ENCODE assay signal across 9 cellular contexts in genomic region chr2:42054657-42055430, GRCh38. TPM values are rescaled to one million over a fixed set of nuclear protein-coding genes. Genes with fewer than 3 reads are reported as not detected.
DNase-seq lines count a peak whose midpoint lies in the region; ATAC-seq and TF ChIP-seq lines count a peak whose summit lies in the region.
"Had no signal": no experiment of that assay in that cellular context is flagged by ENCODE, and none has a peak within 500 bp of the region (broad histone marks: within the 10 kb centered on the region; RNA-seq: fewer than 3 reads in every experiment).

No MANE protein-coding gene starts in this region.

- H3K27me3 ChIP-seq in heart left ventricle: peaks cover 0 to 2% (median 0%) of the 10 kb centered on the region in 9 donors
- no peaks in the 10 kb centered on the region for H3K27me3 ChIP-seq in duodenal mucosa (ENCODE audit: control insufficient read depth in 1 of 2, insufficient read depth in 2 of 2, low read length in 2 of 2)
- H3K27me3 ChIP-seq in muscle layer of colon (ENCODE audit: control insufficient read depth in 1 of 2, insufficient read depth in 2 of 2, low read length in 2 of 2): no peaks in the 10 kb centered on the region
- no peaks in the 10 kb centered on the region for H3K27me3 ChIP-seq in vagina

- DNase-seq in heart left ventricle (no peak), left cardiac atrium (no peak), vagina (ENCODE audit: extremely low spot score in 2 of 2) (no peak), head of caudate nucleus (no peak), HuH-7.5 (ENCODE audit: low spot score) (no peak)
- DNase-seq: NCI-H2081 treated with DMSO at 0.1 percent for 48 hours had no signal

- ATAC-seq in heart left ventricle: no peak
- ATAC-seq in left cardiac atrium: no peak
- no peak for ATAC-seq in HG03460 (IDR thresholded peaks at IDR 0.05; ENCODE audit: unreplicated experiment)

- peak overlapping the region; percentile 82 to 95 (median 89) for H3K27ac ChIP-seq in heart left ventricle
- H3K27ac ChIP-seq in duodenal mucosa (ENCODE audit: low read depth, low read length): peak overlapping the region; percentile 76
- peak overlapping the region; percentile 94 for H3K27ac ChIP-seq in muscle layer of colon (ENCODE audit: low read depth, low read length)
- peak overlapping the region; percentile 89 for H3K27ac ChIP-seq in vagina

- H3K4me1 ChIP-seq in heart left ventricle (peaks cover 17 to 91% (median 66%) of the 10 kb centered on the region in 12 donors), duodenal mucosa (ENCODE audit: control insufficient read depth in 1 of 2, insufficient read depth in 2 of 2, low read length in 2 of 2) (peaks cover 82 to 90% of the 10 kb centered on the region in 2 donors), muscle layer of colon (ENCODE audit: insufficient read depth, low read length) (peaks cover 75% of the 10 kb centered on the region), vagina (peaks cover 77% of the 10 kb centered on the region)

- H3K36me3 ChIP-seq in heart left ventricle (peaks cover 0 to 71% (median 39%) of the 10 kb centered on the region in 9 donors), duodenal mucosa (ENCODE audit: control insufficient read depth in 1 of 2, insufficient read depth in 2 of 2, low read length in 2 of 2) (peaks cover 18 to 28% of the 10 kb centered on the region in 2 donors), muscle layer of colon (ENCODE audit: insufficient read depth, low read length) (peaks cover 47% of the 10 kb centered on the region), vagina (peaks cover 0 to 25% of the 10 kb centered on the region in 2 donors)

- intact Hi-C loops in heart left ventricle (cut with DNase I): loop anchor here in 5 of 10 donors (5.0 kb wide), 4 partner anchors 108 to 133 kb away; no protein-coding TSS in a partner anchor
- intact Hi-C loops in left cardiac atrium (cut with DNase I): loop anchor here in 1 of 2 donors (5.0 kb wide), 2 partner anchors 108 to 128 kb away; no protein-coding TSS in a partner anchor
- intact Hi-C loops in vagina (cut with DNase I): no loop called here
- intact Hi-C loops in head of caudate nucleus (cut with DNase I): no loop called here

- H3K4me3 ChIP-seq in heart left ventricle: peak overlapping the region in 3 of 12 donors; percentile 4 to 24 (median 5)
- H3K4me3 ChIP-seq in duodenal mucosa (ENCODE audit: low read depth in 1 of 2, low read length in 2 of 2): peak overlapping the region; percentile 41 to 43
- H3K4me3 ChIP-seq in muscle layer of colon (ENCODE audit: low read depth in 1 of 2, low read length in 2 of 2): peak overlapping the region in 1 of 2 donors; percentile 4
- H3K4me3 ChIP-seq in vagina: no peak overlapping the region

- TF ChIP-seq POLR2A in heart left ventricle (IDR thresholded peaks at IDR 0.05) (no peak), vagina (IDR thresholded peaks at IDR 0.05) (no peak)

- WGBS in heart left ventricle, 4 donors: 74 to 78% (median 77%) methylated on average over 20 of the region's 20 CpGs

- H3K9me3 ChIP-seq in heart left ventricle (no peaks in the 10 kb centered on the region), duodenal mucosa (ENCODE audit: control insufficient read depth in 1 of 2, low read length in 2 of 2) (no peaks in the 10 kb centered on the region), muscle layer of colon (ENCODE audit: low read length) (no peaks in the 10 kb centered on the region), vagina (no peaks in the 10 kb centered on the region)

- peak overlapping the region; percentile 47 to 54 for H3K9ac ChIP-seq in duodenal mucosa (ENCODE audit: low read depth in 1 of 2, low read length in 2 of 2)
- H3K9ac ChIP-seq in muscle layer of colon (ENCODE audit: low read length): peak overlapping the region; percentile 38

- TF ChIP-seq CTCF in heart left ventricle (IDR thresholded peaks at IDR 0.05) (peak in 1 of 12 donors; percentile 16), vagina (IDR thresholded peaks at IDR 0.05) (no peak)

RNA-seq across cellular contexts. Expression of gene PKDCC, which starts 7.0 kb away (rescaled TPM):
- total RNA-seq in heart left ventricle (100 to 1,000 TPM in 1 of 9 donors, 10 to 100 TPM in 8; 22.7 to 124 (median 53.0) TPM), left cardiac atrium (100 to 1,000 TPM; 138 to 209 TPM), vagina (146 TPM)
- 10 to 100 TPM; 62.4 to 84.2 TPM for polyA plus RNA-seq in heart left ventricle

Comparison
In these comparisons a context has a peak if more than half of its experiments do, and no peak if none do; other contexts are left out.
1. H3K4me3 ChIP-seq: peak in duodenal mucosa (2 of 2); none in vagina (0 of 2).
2. Peak in every context shown above with its lines, with median percentiles within 50 percentile points of each other: H3K27ac ChIP-seq.